In genomic region chr3:171810278-171811058, GRCh38 we compare ENCODE assay signal across 8 cellular contexts. TPM values are rescaled to one million over a fixed set of nuclear protein-coding genes. Genes with fewer than 3 reads are reported as not detected.
DNase-seq lines count a peak whose midpoint lies in the region; ATAC-seq and TF ChIP-seq lines count a peak whose summit lies in the region.

PLD1 (minus strand) TSS chr3:171810483; CDS start chr3:171738051, 72,432 bp downstream.

- ATAC-seq in GM19023 (IDR thresholded peaks at IDR 0.05; ENCODE audit: unreplicated experiment) (peak; percentile 51), HG03108 (IDR thresholded peaks at IDR 0.05; ENCODE audit: unreplicated experiment) (peak; percentile 48)
- ATAC-seq in natural killer cell treated with Interleukin-12 subunit alpha and Interleukin-12 subunit beta and Interleukin-15 and Interleukin-18, amount 100 ng/mL, for 72 hours, result peak; percentile 76 to 83

- peaks cover 40% of the 10 kb centered on the region for H3K4me1 ChIP-seq in BLaER1

- H3K4me2 ChIP-seq in BLaER1, result peak within 1 kb of the TSS; percentile 97

- peak within 1 kb of the TSS; percentile 69 for H3K9ac ChIP-seq in BLaER1

- H3K4me3 ChIP-seq in BLaER1 (peak within 1 kb of the TSS; percentile 80), foreskin fibroblast (ENCODE audit: low read depth in 1 of 2, low read length in 2 of 2) (peak within 1 kb of the TSS; percentile 50 to 69)

- H3K27ac Mint-ChIP-seq in natural killer cell treated with Interleukin-12 subunit alpha and Interleukin-12 subunit beta and Interleukin-15 and Interleukin-18, amount 100 ng/mL, for 72 hours, result peak within 1 kb of the TSS; percentile 60 to 67
- H3K27ac Mint-ChIP-seq in type B pancreatic cell, result peak within 1 kb of the TSS; percentile 95

- H3K27ac ChIP-seq in BLaER1, result 0 out of 2 replicates have a peak within 1 kb of the TSS, but pooled peaks have one; percentile 32

- H3K36me3 Mint-ChIP-seq in natural killer cell treated with Interleukin-12 subunit alpha and Interleukin-12 subunit beta and Interleukin-15 and Interleukin-18, amount 100 ng/mL, for 72 hours, result no peaks in the 10 kb centered on the region
- H3K36me3 Mint-ChIP-seq in type B pancreatic cell, result peaks cover 3% of the 10 kb centered on the region

- H3K9me3 Mint-ChIP-seq in natural killer cell treated with Interleukin-12 subunit alpha and Interleukin-12 subunit beta and Interleukin-15 and Interleukin-18, amount 100 ng/mL, for 72 hours, result no peaks in the 10 kb centered on the region
- no peaks in the 10 kb centered on the region for H3K9me3 Mint-ChIP-seq in type B pancreatic cell

- TF ChIP-seq CTCF in foreskin fibroblast (IDR thresholded peaks at IDR 0.05; ENCODE audit: low read depth, low read length) (no peak), type B pancreatic cell (conservative IDR thresholded peaks at IDR 0.05) (no peak)

- H3K36me3 ChIP-seq in BLaER1, result no peaks in the 10 kb centered on the region

- DNase-seq in NCI-H774 (lab: John Stamatoyannopoulos, UW) (peak; percentile 93), foreskin fibroblast (peak; percentile 82 to 90), type B pancreatic cell (ENCODE audit: extremely low spot score, unreplicated experiment) (peak; percentile 79)
- peak; percentile 80 for DNase-seq in activated effector memory CD4-positive, alpha-beta T cell treated with anti-CD3 and anti-CD28 coated beads, Interleukin-2, amount 50 U/mL, for 16 hours
- DNase-seq in natural killer cell treated with Interleukin-12 subunit alpha and Interleukin-12 subunit beta and Interleukin-15 and Interleukin-18, amount 100 ng/mL, for 72 hours (ENCODE audit: low spot score), result peak; percentile 69

- H3K9me3 ChIP-seq in BLaER1, result peaks cover 3% of the 10 kb centered on the region; the same call in 1 of the 2 replicates

- H3K27me3 ChIP-seq in BLaER1, result no peaks in the 10 kb centered on the region

- peaks cover 43 to 47% of the 10 kb centered on the region in 2 donors for H3K4me1 Mint-ChIP-seq in natural killer cell treated with Interleukin-12 subunit alpha and Interleukin-12 subunit beta and Interleukin-15 and Interleukin-18, amount 100 ng/mL, for 72 hours (ENCODE audit: low read depth in 2 of 2)
- peaks cover 33% of the 10 kb centered on the region for H3K4me1 Mint-ChIP-seq in type B pancreatic cell (ENCODE audit: unreplicated experiment)

- peak within 1 kb of the TSS; percentile 93 for H3K4me3 Mint-ChIP-seq in natural killer cell treated with Interleukin-12 subunit alpha and Interleukin-12 subunit beta and Interleukin-15 and Interleukin-18, amount 100 ng/mL, for 72 hours
- H3K4me3 Mint-ChIP-seq in type B pancreatic cell, result peak within 1 kb of the TSS; percentile 91

- H4K20me1 ChIP-seq in BLaER1, result no peaks in the 10 kb centered on the region

- H3K27me3 Mint-ChIP-seq in natural killer cell treated with Interleukin-12 subunit alpha and Interleukin-12 subunit beta and Interleukin-15 and Interleukin-18, amount 100 ng/mL, for 72 hours, result peaks cover 0 to 2% of the 10 kb centered on the region in 2 donors
- peaks cover 14% of the 10 kb centered on the region for H3K27me3 Mint-ChIP-seq in type B pancreatic cell

RNA-seq across cellular contexts. Expression of gene PLD1, which starts in this region (rescaled TPM):
- 1 to 10 TPM; 5.4 to 7.7 TPM for total RNA-seq in natural killer cell treated with Interleukin-12 subunit alpha and Interleukin-12 subunit beta and Interleukin-15 and Interleukin-18, amount 100 ng/mL, for 72 hours
- total RNA-seq in type B pancreatic cell (ENCODE audit: low replicate concordance), result 33.3 and 44.6 TPM in 2 replicates

Comparison
In these comparisons a context has a peak if more than half of its experiments do, and no peak if none do; other contexts are left out.
1. Peak in every context shown above with its lines: DNase-seq, ATAC-seq, H3K4me3 ChIP-seq and H3K27ac ChIP-seq.